In genomic region chr1:94235189-94236020, GRCh38 we compare ENCODE assay signal across 1 cellular context.
TF ChIP-seq lines count a peak whose summit lies in the region.

No MANE protein-coding gene starts in this region.

TF ChIP-seq in GM23338, 12 proteins besides CTCF, POLR2A, EP300 and RAD21 (continued from another document):
- no peak for TF ChIP-seq ZNF462 (CRISPR knock-in tag; IDR thresholded peaks at IDR 0.05)
- TF ChIP-seq STAT1 (IDR thresholded peaks at IDR 0.05; ENCODE audit: unreplicated experiment), result no peak
- no peak for TF ChIP-seq JUNB (IDR thresholded peaks at IDR 0.05; ENCODE audit: unreplicated experiment)
- no peak for TF ChIP-seq ZNF331 (CRISPR knock-in tag; IDR thresholded peaks at IDR 0.05; ENCODE audit: low read depth)
- TF ChIP-seq POLR2AphosphoS5 (IDR thresholded peaks at IDR 0.05; ENCODE audit: low read depth), result no peak
- no peak for TF ChIP-seq REST (IDR thresholded peaks at IDR 0.05; ENCODE audit: unreplicated experiment)
TF ChIP-seq in GM23338: peak in this region for 0.
